18 cellular contexts compared by ENCODE assay signal in genomic region chr21:43992121-43992520, GRCh38. TPM values are rescaled to one million over a fixed set of nuclear protein-coding genes. Genes with fewer than 3 reads are reported as not detected.
DNase-seq lines count a peak whose midpoint lies in the region; ATAC-seq, FAIRE-seq and TF ChIP-seq lines count a peak whose summit lies in the region.
"Had no signal": no experiment of that assay in that cellular context is flagged by ENCODE, and none has a peak within 500 bp of the region (broad histone marks: within the 10 kb centered on the region; RNA-seq: fewer than 3 reads in every experiment).

No MANE protein-coding gene starts in this region.

- no peak overlapping the region for H2AFZ ChIP-seq in H1 (ENCODE audit: low read length)
- H2AFZ ChIP-seq: GM23338 had no signal

- peak; percentile 36 for DNase-seq in H7
- no peak for DNase-seq in H1 (ENCODE audit: low read depth in 1 of 2, low spot score in 2 of 2)
- DNase-seq in lower lobe of right lung = peak; percentile 21
- no peak for DNase-seq in testis
- DNase-seq in stimulated activated naive CD4-positive, alpha-beta T cell treated with Interleukin-2 at 50 U/mL for 16 hours (lab: John Stamatoyannopoulos, UW) = no peak
- DNase-seq in HTR-8/SVneo (ENCODE audit: insufficient read length, low spot score) = no peak
- DNase-seq: C1 segment of cervical spinal cord; Calu3; CD4-positive, alpha-beta memory T cell; COR-L47; DMS153; DND-41; HCEC 1CT had no signal

- H3K27me3 ChIP-seq in H7 (ENCODE audit: control insufficient read depth, insufficient read depth, low read length) (no peaks in the 10 kb centered on the region), H1 (replicated peaks in 1 of 4; ENCODE audit: control insufficient read depth in 3 of 4, extremely low read depth in 1 of 4, insufficient read depth in 3 of 4, low read length in 3 of 4) (no peaks in the 10 kb centered on the region), lower lobe of right lung (ENCODE audit: low read depth) (peaks cover 11% of the 10 kb centered on the region), testis (no peaks in the 10 kb centered on the region)

- intact Hi-C loops in lower lobe of right lung (cut with DNase I) = no loop called here
- intact Hi-C loops in testis (cut with DNase I; ENCODE audit: low total_unique reads) = no loop called here

- no peaks in the 10 kb centered on the region for H3K79me2 ChIP-seq in H1 (ENCODE audit: control insufficient read depth in 1 of 2, insufficient read depth in 2 of 2, low read length in 2 of 2)

- no peak for TF ChIP-seq RAD21 in H1 (IDR thresholded peaks at IDR 0.05 in 1 of 2, conservative IDR thresholded peaks at IDR 0.05 in 1 of 2; ENCODE audit: low read depth in 2 of 2, low read length in 2 of 2)

- H3K4me2 ChIP-seq in H1 (ENCODE audit: insufficient read depth in 1 of 2, low read depth in 2 of 2, low read length in 2 of 2) = no peak overlapping the region
- H3K4me2 ChIP-seq: GM23338 had no signal

- no peak overlapping the region for H2BK120ac ChIP-seq in H1 (replicated peaks; ENCODE audit: low read depth, low read length)

- TF ChIP-seq POLR2A in H1 (IDR thresholded peaks at IDR 0.05; ENCODE audit: control extremely low read depth in 1 of 2, low read depth in 2 of 2, low read length in 2 of 2) (no peak), testis (IDR thresholded peaks at IDR 0.05) (no peak)

- no peaks in the 10 kb centered on the region for H3K23me2 ChIP-seq in H1 (ENCODE audit: low read depth, low read length)

- no peaks in the 10 kb centered on the region for H3K4me1 ChIP-seq in H1 (replicated peaks in 1 of 4; ENCODE audit: control insufficient read depth in 3 of 4, insufficient read depth in 4 of 4, low read length in 3 of 4)
- no peaks in the 10 kb centered on the region for H3K4me1 ChIP-seq in lower lobe of right lung
- peaks cover 15% of the 10 kb centered on the region for H3K4me1 ChIP-seq in testis

- no peak overlapping the region for H3K27ac ChIP-seq in H1 (ENCODE audit: low read depth, low read length)
- H3K27ac ChIP-seq in lower lobe of right lung = no peak overlapping the region
- H3K27ac ChIP-seq in testis = peak overlapping the region; percentile 66 to 68

- no peak overlapping the region for H2BK12ac ChIP-seq in H1 (ENCODE audit: low read depth, low read length)

- no peaks in the 10 kb centered on the region for H3K79me1 ChIP-seq in H1 (ENCODE audit: low read depth, low read length)

- H3K4me3 ChIP-seq in H7 (ENCODE audit: insufficient read depth, low read depth, low read length) = no peak overlapping the region
- no peak overlapping the region for H3K4me3 ChIP-seq in H1 (ENCODE audit: extremely low read depth in 1 of 4, insufficient read depth in 2 of 4, low read depth in 3 of 4, low read length in 4 of 4)
- no peak overlapping the region for H3K4me3 ChIP-seq in lower lobe of right lung
- no peak overlapping the region for H3K4me3 ChIP-seq in testis
- H3K4me3 ChIP-seq: GM23338 had no signal

- no peak overlapping the region for H3K9ac ChIP-seq in H1 (replicated peaks in 1 of 4; ENCODE audit: extremely low read depth in 1 of 4, low read depth in 3 of 4, low read length in 3 of 4)

- H4K5ac ChIP-seq in H1 (ENCODE audit: insufficient read length, low read depth, low read length) = no peak overlapping the region

- TF ChIP-seq EP300 in H1 (IDR thresholded peaks at IDR 0.05; ENCODE audit: borderline replicate concordance in 1 of 2, low read depth in 2 of 2, low read length in 2 of 2) = no peak

- H3K4ac ChIP-seq in H1 (replicated peaks; ENCODE audit: insufficient read length, low read depth, low read length) = no peak overlapping the region

- H4K8ac ChIP-seq in H1 (ENCODE audit: extremely low read depth, insufficient read depth, low read length) = peak overlapping the region; percentile 48; the same call in 1 of the 2 replicates

- FAIRE-seq in H1 (lab: Jason Lieb, UNC) = no peak
- no peak for FAIRE-seq in HTR-8/SVneo (lab: Jason Lieb, UNC)
- FAIRE-seq: G401.6, GM12892, H54 had no signal

- H3K18ac ChIP-seq in H1 (ENCODE audit: extremely low read depth, low read length) = no peak overlapping the region

- no peak for ATAC-seq in lower lobe of right lung
- no peak for ATAC-seq in GM21390 (IDR thresholded peaks at IDR 0.05; ENCODE audit: unreplicated experiment)
- ATAC-seq: GM23338 had no signal

- CTCF ChIA-PET in H1 (lab: Charles Lee; ENCODE audit: partially characterized antibody) = interaction anchor here (0.7 to 1.1 kb wide), 4 partner anchors 10 to 53 kb away, joined by 3 to 4 read pairs (median 4); no protein-coding TSS in a partner anchor

- H4K91ac ChIP-seq in H1 (replicated peaks; ENCODE audit: insufficient read length, low read length) = no peak overlapping the region

- H2BK5ac ChIP-seq in H1 (ENCODE audit: low read depth, low read length) = no peak overlapping the region

- H3K14ac ChIP-seq in H1 (ENCODE audit: insufficient read length) = no peak overlapping the region

- TF ChIP-seq CTCF in H1 (IDR thresholded peaks at IDR 0.05; ENCODE audit: control extremely low read depth in 1 of 3, insufficient read depth in 1 of 3, low read depth in 1 of 3, low read length in 3 of 3) (no peak), lower lobe of right lung (IDR thresholded peaks at IDR 0.05) (no peak), testis (IDR thresholded peaks at IDR 0.05) (no peak)

- H2BK20ac ChIP-seq in H1 (ENCODE audit: low read length) = no peak overlapping the region

- H3K23ac ChIP-seq in H1 (ENCODE audit: insufficient read length) = no peak overlapping the region

- peaks cover 0 to 2% of the 10 kb centered on the region in 2 experiments for H4K20me1 ChIP-seq in H1 (replicated peaks in 1 of 2; ENCODE audit: control insufficient read depth in 1 of 2, insufficient read depth in 2 of 2, low read length in 2 of 2)

- H2BK15ac ChIP-seq in H1 (ENCODE audit: low read length) = no peak overlapping the region

- H3K9me3 ChIP-seq in H1 (ENCODE audit: insufficient read depth in 2 of 2, low read depth in 1 of 2, low read length in 1 of 2) (no peaks in the 10 kb centered on the region), lower lobe of right lung (no peaks in the 10 kb centered on the region), testis (no peaks in the 10 kb centered on the region)

- no peak overlapping the region for H2AK5ac ChIP-seq in H1 (ENCODE audit: low read depth, low read length)

- POLR2A ChIA-PET in H1 (lab: Charles Lee; ENCODE audit: partially characterized antibody) = interaction anchor here (0.6 to 1.2 kb wide), 2 partner anchors 103 to 233 kb away, joined by 3 read pairs; no protein-coding TSS in a partner anchor

- H3K56ac ChIP-seq in H1 (replicated peaks; ENCODE audit: insufficient read length, low read depth, low read length) = no peak overlapping the region

- H3K36me3 ChIP-seq in H7 (replicated peaks; ENCODE audit: control insufficient read depth, insufficient read depth, low read length) = no peaks in the 10 kb centered on the region
- H3K36me3 ChIP-seq in H1 (ENCODE audit: control insufficient read depth in 2 of 4, insufficient read depth in 4 of 4, low read length in 3 of 4) = no peaks in the 10 kb centered on the region
- no peaks in the 10 kb centered on the region for H3K36me3 ChIP-seq in lower lobe of right lung
- H3K36me3 ChIP-seq in testis (ENCODE audit: low read depth, missing control alignments) = no peaks in the 10 kb centered on the region

- WGBS in H1 (ENCODE audit: extremely low coverage in 1 of 2, insufficient coverage in 1 of 2, insufficient read length in 1 of 2, insufficient replicate concordance in 2 of 2, low coverage in 1 of 2, low lambda C conversion rate in 2 of 2, missing lambda C conversion rate in 1 of 2), 2 experiments = 88% methylated on average over 11 of the region's 11 CpGs; no CpG with 5 or more reads in 1 of the 2 experiments
- 92 to 99% methylated on average over 7 to 11 of the region's 11 CpGs for WGBS in testis, 2 donors

TF ChIP-seq in H1, 55 proteins besides CTCF, POLR2A, EP300 and RAD21:
- TF ChIP-seq CHD1 (IDR thresholded peaks at IDR 0.05; ENCODE audit: low read depth, low read length) (no peak), PHF8 (conservative IDR thresholded peaks at IDR 0.05; ENCODE audit: low read depth, low read length) (no peak), SP4 (IDR thresholded peaks at IDR 0.05; ENCODE audit: low read length) (no peak), GTF2F1 (IDR thresholded peaks at IDR 0.05; ENCODE audit: borderline replicate concordance, low read depth, low read length) (no peak), HDAC6 (IDR thresholded peaks at IDR 0.05; ENCODE audit: low read depth, low read length) (no peak), CBX5 (IDR thresholded peaks at IDR 0.05; ENCODE audit: low read depth, low read length) (no peak), TBP (IDR thresholded peaks at IDR 0.05; ENCODE audit: low read depth, low read length) (no peak), SAP30 (IDR thresholded peaks at IDR 0.05; ENCODE audit: insufficient read depth, insufficient replicate concordance, low read length) (no peak), SRF (IDR thresholded peaks at IDR 0.05; ENCODE audit: low read depth, low read length) (no peak), CBX8 (IDR thresholded peaks at IDR 0.05; ENCODE audit: borderline replicate concordance, low read depth, low read length) (no peak), ZNF274 (IDR thresholded peaks at IDR 0.05; ENCODE audit: borderline replicate concordance, extremely low read depth, low read length) (no peak), CEBPB (IDR thresholded peaks at IDR 0.05; ENCODE audit: low read depth, low read length) (no peak), SIN3A (conservative IDR thresholded peaks at IDR 0.05 in 1 of 2, IDR thresholded peaks at IDR 0.05 in 1 of 2; ENCODE audit: low read depth in 1 of 2, low read length in 2 of 2) (no peak), RXRA (IDR thresholded peaks at IDR 0.05; ENCODE audit: insufficient read depth, low read depth, low read length) (no peak), JUND (IDR thresholded peaks at IDR 0.05; ENCODE audit: low read length) (no peak)
TF ChIP-seq in H1: peak in this region for 0.

RNA-seq across cellular contexts. Expression of gene TRAPPC10, which starts 20.0 kb away (rescaled TPM):
- total RNA-seq in H7 (2014; rRNA removed; shearing (Covaris generic)) = 24.8 and 34.5 TPM in 2 replicates
- total RNA-seq in H1 (2021; fragmentation: NEBNext Ultra II Directional; extraction: Animal tissue kit (Norgen Biotek cat#: 25700)) = 29.8 and 31.0 TPM in 2 replicates
- polyA plus RNA-seq in H1 (2011; rRNA removed) = 18.5 and 22.7 TPM in 2 replicates
- 18.0 TPM for polyA plus RNA-seq in H1 (2011; cell fraction: cytosol; rRNA removed)
- polyA plus RNA-seq in H1 (2011; cell fraction: nucleus; rRNA removed) = 51.7 TPM
- 16.4 to 22.2 TPM (median 19.2 TPM) in 4 replicates for polyA plus RNA-seq in H1 (2012, experiment 1 of 2)
- polyA plus RNA-seq in H1 (2012, experiment 2 of 2) = 4.7 TPM
- 14.6 TPM for polyA plus RNA-seq in H1 (2013, experiment 1 of 2)
- 15.8 TPM for polyA plus RNA-seq in H1 (2013, experiment 2 of 2)
- 35.8 and 36.3 TPM in 2 replicates for polyA minus RNA-seq in H1 (2011; rRNA and poly(A)+ RNA removed)
- polyA minus RNA-seq in H1 (2011; cell fraction: cytosol; rRNA and poly(A)+ RNA removed) = 17.6 TPM
- 42.6 TPM for polyA minus RNA-seq in H1 (2011; cell fraction: nucleus; rRNA and poly(A)+ RNA removed)
- 47.4 TPM for total RNA-seq in lower lobe of right lung
- total RNA-seq in testis = 10 to 100 TPM; 58.0 to 69.8 TPM
- 46.4 TPM for polyA plus RNA-seq in testis (ENCODE audit: insufficient read depth, low read depth, low replicate concordance)

Comparison
In these comparisons a context has a peak if more than half of its experiments do, and no peak if none do; other contexts are left out.
1. DNase-seq: peak in H7 (single experiment) and lower lobe of right lung (single experiment); none in H1 (0 of 2), testis (single experiment), stimulated activated naive CD4-positive, alpha-beta T cell treated with Interleukin-2 at 50 U/mL for 16 hours (single experiment) and HTR-8/SVneo (single experiment).
2. H3K27ac ChIP-seq: peak in testis (2 of 2); none in H1 (single experiment) and lower lobe of right lung (single experiment).